ENCODE assay signal across 1 cellular context in the genomic region with DNA sequence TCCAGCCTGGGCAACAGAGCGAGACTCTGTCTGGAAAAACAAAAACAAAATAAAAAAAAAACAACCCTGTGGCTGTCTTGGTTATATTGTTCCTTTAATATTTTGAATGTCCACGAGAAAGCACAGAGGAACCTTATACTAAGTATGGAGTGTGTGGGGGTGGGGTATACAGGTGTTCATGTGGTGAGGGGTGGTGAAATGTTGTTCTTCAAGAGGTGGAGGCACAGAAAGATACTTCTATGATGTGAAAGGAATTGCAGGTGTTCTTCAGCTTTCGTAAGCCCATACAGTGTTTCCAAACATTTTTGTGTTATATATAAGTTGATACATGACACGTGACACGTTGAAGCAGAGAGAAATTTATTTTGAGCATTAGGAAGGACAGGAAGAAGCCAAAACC.
TF ChIP-seq lines count a peak whose summit lies in the region.

No MANE protein-coding gene starts in this region.

TF ChIP-seq in endothelial cell of umbilical vein, 7 proteins besides CTCF, POLR2A, EP300 and RAD21:
- TF ChIP-seq POLR2AphosphoS5 (IDR thresholded peaks at IDR 0.05; ENCODE audit: insufficient read depth, low read depth, low read length) (no peak), JUN (IDR thresholded peaks at IDR 0.05; ENCODE audit: borderline replicate concordance, insufficient read depth, insufficient read length, low read depth) (no peak), MYC (IDR thresholded peaks at IDR 0.05; ENCODE audit: low read depth, low read length) (no peak), GATA2 (IDR thresholded peaks at IDR 0.05; ENCODE audit: insufficient read depth, insufficient read length, low read depth, low read length) (no peak), FOS (IDR thresholded peaks at IDR 0.05; ENCODE audit: borderline replicate concordance, insufficient read depth, low read length) (no peak), EZH2 (IDR thresholded peaks at IDR 0.05; ENCODE audit: borderline replicate concordance, low read depth, low read length, severe bottlenecking) (no peak)
- TF ChIP-seq, protein P1, sequence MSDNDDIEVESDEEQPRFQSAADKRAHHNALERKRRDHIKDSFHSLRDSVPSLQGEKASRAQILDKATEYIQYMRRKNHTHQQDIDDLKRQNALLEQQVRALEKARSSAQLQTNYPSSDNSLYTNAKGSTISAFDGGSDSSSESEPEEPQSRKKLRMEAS (IDR thresholded peaks at IDR 0.05; ENCODE audit: insufficient read depth, insufficient read length): no peak
